ENCODE assay signal across 33 cellular contexts in the genomic region with DNA sequence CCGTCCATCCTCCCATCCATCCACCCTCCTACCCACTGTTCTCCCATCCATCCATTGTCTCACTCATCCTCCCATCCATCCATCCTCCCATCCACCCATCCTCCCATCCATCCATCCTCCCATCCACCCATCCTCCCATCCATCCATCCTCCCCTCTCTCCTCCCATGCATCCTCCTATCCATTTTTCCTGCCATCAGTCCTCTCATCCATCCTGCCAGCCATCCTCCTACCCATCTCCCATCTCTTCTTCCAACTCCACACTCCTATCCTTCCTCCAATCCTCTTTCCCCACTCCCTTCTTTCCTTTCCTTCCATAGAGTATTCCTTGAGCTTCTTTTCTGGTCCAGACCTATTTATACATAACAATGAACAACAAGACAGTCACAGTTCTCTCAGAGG. TPM values are rescaled to one million over a fixed set of nuclear protein-coding genes. Genes with fewer than 3 reads are reported as not detected.
"Had no signal": no experiment of that assay in that cellular context is flagged by ENCODE, and none has a peak within 500 bp of the region (broad histone marks: within the 10 kb centered on the region; RNA-seq: fewer than 3 reads in every experiment).

No MANE protein-coding gene starts in this region.

- H3K4me1 Mint-ChIP-seq: activated CD4-positive, alpha-beta T cell treated with anti-CD3 and anti-CD28 coated beads, Interleukin-2, amount 10 ng/mL, durations not matched to agents 7 days and 5 days; activated naive CD4-positive, alpha-beta T cell treated with anti-CD3 and anti-CD28 coated beads, Interleukin-2, amount 50 U/mL, for 24 hours; activated naive CD8-positive, alpha-beta T cell treated with anti-CD3 and anti-CD28 coated beads, Interleukin-2, amount 50 U/mL, for 24 hours had no signal

- H3K9me3 ChIP-seq: adrenal gland, body of pancreas, colonic mucosa, esophagus muscularis mucosa, gastrocnemius medialis, heart left ventricle had no signal

- ATAC-seq: activated naive CD8-positive, alpha-beta T cell treated with anti-CD3 and anti-CD28 coated beads, Interleukin-2, amount 50 U/mL, for 24 hours; activated T-cell treated with anti-CD3 and anti-CD28 coated beads, Interleukin-2, amount 50 U/mL, for 72 hours; body of pancreas; effector memory CD8-positive, alpha-beta T cell; foreskin keratinocyte; gastrocnemius medialis; heart left ventricle; WTC11 had no signal

- H3K36me3 ChIP-seq: adrenal gland, colonic mucosa, esophagus muscularis mucosa, gastrocnemius medialis, heart left ventricle had no signal

- H3K4me3 ChIP-seq: adrenal gland, body of pancreas, colonic mucosa, dorsolateral prefrontal cortex, esophagus muscularis mucosa, gastrocnemius medialis, heart left ventricle had no signal

- H3K4me3 Mint-ChIP-seq: activated CD4-positive, alpha-beta memory T cell treated with anti-CD3 and anti-CD28 coated beads, Interleukin-2, amount 10 ng/mL, durations not matched to agents 7 days and 5 days; activated CD4-positive, alpha-beta T cell treated with anti-CD3 and anti-CD28 coated beads, Interleukin-2, amount 10 ng/mL, durations not matched to agents 7 days and 5 days; activated naive CD4-positive, alpha-beta T cell treated with anti-CD3 and anti-CD28 coated beads for 36 hours; activated naive CD4-positive, alpha-beta T cell treated with anti-CD3 and anti-CD28 coated beads, Interleukin-2, amount 50 U/mL, for 24 hours; activated naive CD8-positive, alpha-beta T cell treated with anti-CD3 and anti-CD28 coated beads for 36 hours; activated naive CD8-positive, alpha-beta T cell treated with anti-CD3 and anti-CD28 coated beads, Interleukin-2, amount 50 U/mL, for 24 hours; activated T-cell treated with anti-CD3 and anti-CD28 coated beads, Interleukin-2, amount 50 U/mL, for 24 hours; activated T-cell treated with anti-CD3 and anti-CD28 coated beads, Interleukin-2, amount 50 U/mL, for 72 hours; dendritic cell treated with granulocyte-macrophage colony-stimulating factor and Interleukin-4, amounts not matched to agents 40 ng/mL and 50 ng/mL, for 4 days; effector memory CD8-positive, alpha-beta T cell; WTC11 had no signal

- H3K4me1 ChIP-seq: colonic mucosa, esophagus muscularis mucosa, foreskin keratinocyte, gastrocnemius medialis, heart left ventricle had no signal

- H3K27me3 ChIP-seq: adrenal gland, body of pancreas, colonic mucosa, dorsolateral prefrontal cortex, esophagus muscularis mucosa, gastrocnemius medialis had no signal

- DNase-seq: activated CD4-positive, alpha-beta memory T cell treated with anti-CD3 and anti-CD28 coated beads, Interleukin-2, amount 10 ng/mL, durations not matched to agents 7 days and 5 days; activated CD4-positive, alpha-beta T cell treated with anti-CD3 and anti-CD28 coated beads for 1 hour; activated CD4-positive, alpha-beta T cell treated with anti-CD3 and anti-CD28 coated beads for 4 hours; activated CD4-positive, alpha-beta T cell treated with anti-CD3 and anti-CD28 coated beads, Interleukin-2, amount 10 ng/mL, durations not matched to agents 7 days and 5 days; activated CD4-positive, alpha-beta T cell treated with anti-CD3 and anti-CD28 coated beads, Interleukin-2, amount 50 U/mL, for 4 hours; activated CD8-positive, alpha-beta memory T cell treated with anti-CD3 and anti-CD28 coated beads, Interleukin-2, amount 50 U/mL, for 48 hours; activated effector memory CD4-positive, alpha-beta T cell treated with anti-CD3 and anti-CD28 coated beads, Interleukin-2, amount 50 U/mL, for 16 hours; activated naive CD4-positive, alpha-beta T cell treated with anti-CD3 and anti-CD28 coated beads for 36 hours; activated naive CD8-positive, alpha-beta T cell treated with anti-CD3 and anti-CD28 coated beads for 36 hours; activated naive CD8-positive, alpha-beta T cell treated with anti-CD3 and anti-CD28 coated beads, Interleukin-2, amount 50 U/mL, for 24 hours; activated T-cell treated with anti-CD3 and anti-CD28 coated beads for 4 hours; activated T-cell treated with anti-CD3 and anti-CD28 coated beads, Interleukin-2, amount 50 U/mL, for 24 hours; activated T-cell treated with anti-CD3 and anti-CD28 coated beads, Interleukin-2, amount 50 U/mL, for 72 hours; adrenal gland; amygdala; body of pancreas; caudate nucleus; colonic mucosa; dorsolateral prefrontal cortex; effector memory CD8-positive, alpha-beta T cell; erythroblast; foreskin keratinocyte; gastrocnemius medialis; glutamatergic neuron; heart left ventricle; T-helper 2 cell had no signal

- H3K27ac Mint-ChIP-seq: activated CD4-positive, alpha-beta memory T cell treated with anti-CD3 and anti-CD28 coated beads, Interleukin-2, amount 10 ng/mL, durations not matched to agents 7 days and 5 days; activated CD4-positive, alpha-beta T cell treated with anti-CD3 and anti-CD28 coated beads, Interleukin-2, amount 10 ng/mL, durations not matched to agents 7 days and 5 days; activated naive CD4-positive, alpha-beta T cell treated with anti-CD3 and anti-CD28 coated beads for 36 hours; activated naive CD4-positive, alpha-beta T cell treated with anti-CD3 and anti-CD28 coated beads, Interleukin-2, amount 50 U/mL, for 24 hours; activated naive CD8-positive, alpha-beta T cell treated with anti-CD3 and anti-CD28 coated beads for 36 hours; activated naive CD8-positive, alpha-beta T cell treated with anti-CD3 and anti-CD28 coated beads, Interleukin-2, amount 50 U/mL, for 24 hours; activated T-cell treated with anti-CD3 and anti-CD28 coated beads, Interleukin-2, amount 50 U/mL, for 24 hours; activated T-cell treated with anti-CD3 and anti-CD28 coated beads, Interleukin-2, amount 50 U/mL, for 72 hours; activated T-helper 2 cell treated with anti-CD3 and anti-CD28 coated beads, Interferon-gamma antibody, Interleukin-2, Interleukin-4, amounts not matched to agents 10 μg/mL and 5 μg/mL and 100 μg/mL, durations not matched to agents 14 hours and 24 hours and 36 hours; dendritic cell treated with granulocyte-macrophage colony-stimulating factor and Interleukin-4, amounts not matched to agents 40 ng/mL and 50 ng/mL, for 4 days; effector memory CD8-positive, alpha-beta T cell; WTC11 had no signal

- H3K27ac ChIP-seq: adrenal gland, body of pancreas, colonic mucosa, dorsolateral prefrontal cortex, esophagus muscularis mucosa, foreskin keratinocyte, gastrocnemius medialis, heart left ventricle had no signal

- H3K27me3 Mint-ChIP-seq: activated naive CD4-positive, alpha-beta T cell treated with anti-CD3 and anti-CD28 coated beads, Interleukin-2, amount 50 U/mL, for 24 hours; activated naive CD8-positive, alpha-beta T cell treated with anti-CD3 and anti-CD28 coated beads for 36 hours; activated naive CD8-positive, alpha-beta T cell treated with anti-CD3 and anti-CD28 coated beads, Interleukin-2, amount 50 U/mL, for 24 hours; activated T-cell treated with anti-CD3 and anti-CD28 coated beads, Interleukin-2, amount 50 U/mL, for 24 hours had no signal

- H3K36me3 Mint-ChIP-seq: activated naive CD4-positive, alpha-beta T cell treated with anti-CD3 and anti-CD28 coated beads, Interleukin-2, amount 50 U/mL, for 24 hours; activated naive CD8-positive, alpha-beta T cell treated with anti-CD3 and anti-CD28 coated beads for 36 hours; WTC11 had no signal

- H3K9me3 Mint-ChIP-seq: activated CD4-positive, alpha-beta memory T cell treated with anti-CD3 and anti-CD28 coated beads, Interleukin-2, amount 10 ng/mL, durations not matched to agents 7 days and 5 days; activated CD4-positive, alpha-beta T cell treated with anti-CD3 and anti-CD28 coated beads, Interleukin-2, amount 10 ng/mL, durations not matched to agents 7 days and 5 days; activated naive CD4-positive, alpha-beta T cell treated with anti-CD3 and anti-CD28 coated beads for 36 hours; activated naive CD4-positive, alpha-beta T cell treated with anti-CD3 and anti-CD28 coated beads, Interleukin-2, amount 50 U/mL, for 24 hours; activated naive CD8-positive, alpha-beta T cell treated with anti-CD3 and anti-CD28 coated beads for 36 hours; activated naive CD8-positive, alpha-beta T cell treated with anti-CD3 and anti-CD28 coated beads, Interleukin-2, amount 50 U/mL, for 24 hours; activated T-cell treated with anti-CD3 and anti-CD28 coated beads, Interleukin-2, amount 50 U/mL, for 24 hours; activated T-helper 2 cell treated with anti-CD3 and anti-CD28 coated beads, Interferon-gamma antibody, Interleukin-2, Interleukin-4, amounts not matched to agents 10 μg/mL and 5 μg/mL and 100 μg/mL, durations not matched to agents 14 hours and 24 hours and 36 hours; dendritic cell treated with granulocyte-macrophage colony-stimulating factor and Interleukin-4, amounts not matched to agents 40 ng/mL and 50 ng/mL, for 4 days had no signal

RNA-seq across cellular contexts. Expression of gene DRC7, which starts 12.1 kb away (rescaled TPM):
- total RNA-seq: activated CD4-positive, alpha-beta memory T cell treated with anti-CD3 and anti-CD28 coated beads, Interleukin-2, amount 10 ng/mL, durations not matched to agents 7 days and 5 days; activated CD4-positive, alpha-beta T cell treated with anti-CD3 and anti-CD28 coated beads, Interleukin-2, amount 10 ng/mL, durations not matched to agents 7 days and 5 days; activated naive CD8-positive, alpha-beta T cell treated with anti-CD3 and anti-CD28 coated beads for 36 hours; activated T-helper 2 cell treated with anti-CD3 and anti-CD28 coated beads, Interferon-gamma antibody, Interleukin-2, Interleukin-4, amounts not matched to agents 10 μg/mL and 5 μg/mL and 100 μg/mL, durations not matched to agents 14 hours and 24 hours and 36 hours; adrenal gland; aorta; colonic mucosa; foreskin keratinocyte; gastrocnemius medialis; T-helper 1 cell treated with Interleukin-12 subunit alpha and Interleukin-12 subunit beta and Interleukin-4 antibody, amounts not matched to agents 30 ng/mL and 1 ng/mL, for 36 hours; WTC11 had no signal
- polyA plus RNA-seq: foreskin keratinocyte, heart left ventricle had no signal

RNA-seq across cellular contexts. Expression of gene ADGRG3, which starts 38.6 kb away (rescaled TPM):
- total RNA-seq: activated CD4-positive, alpha-beta memory T cell treated with anti-CD3 and anti-CD28 coated beads, Interleukin-2, amount 10 ng/mL, durations not matched to agents 7 days and 5 days; activated CD4-positive, alpha-beta T cell treated with anti-CD3 and anti-CD28 coated beads, Interleukin-2, amount 10 ng/mL, durations not matched to agents 7 days and 5 days; activated naive CD8-positive, alpha-beta T cell treated with anti-CD3 and anti-CD28 coated beads for 36 hours; activated T-helper 2 cell treated with anti-CD3 and anti-CD28 coated beads, Interferon-gamma antibody, Interleukin-2, Interleukin-4, amounts not matched to agents 10 μg/mL and 5 μg/mL and 100 μg/mL, durations not matched to agents 14 hours and 24 hours and 36 hours; foreskin keratinocyte; T-helper 1 cell treated with Interleukin-12 subunit alpha and Interleukin-12 subunit beta and Interleukin-4 antibody, amounts not matched to agents 30 ng/mL and 1 ng/mL, for 36 hours had no signal
- polyA plus RNA-seq: foreskin keratinocyte had no signal
